In the genomic region with DNA sequence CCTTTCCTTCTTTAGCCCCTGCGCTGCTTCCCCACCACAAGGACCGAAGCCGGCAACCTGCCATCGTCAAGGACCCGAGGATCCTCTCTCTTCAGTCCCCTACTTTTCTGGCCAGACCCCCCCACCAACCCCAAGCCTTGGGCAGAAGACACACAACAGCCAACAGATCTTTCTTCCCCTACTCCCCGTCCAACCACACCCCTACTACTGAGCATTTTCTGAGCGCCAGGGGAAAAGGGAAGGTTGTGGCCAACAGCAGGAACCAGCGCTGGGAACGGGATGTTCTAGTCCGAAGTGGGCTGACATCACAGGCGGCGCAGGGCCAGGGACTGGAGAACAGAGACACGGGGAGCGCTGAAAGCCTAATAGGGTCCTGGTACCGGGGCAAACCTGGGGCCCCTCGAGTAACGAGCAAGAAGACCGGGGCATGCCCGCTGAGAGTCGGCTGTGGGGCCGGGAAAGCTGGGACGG, we compare ENCODE assay signal across 7 cellular contexts. TPM values are rescaled to one million over a fixed set of nuclear protein-coding genes. Genes with fewer than 3 reads are reported as not detected.
DNase-seq lines count a peak whose midpoint lies in the region; ATAC-seq and TF ChIP-seq lines count a peak whose summit lies in the region.

No MANE protein-coding gene starts in this region.

- WGBS in right cardiac atrium: under 1% methylated on average over 22 of the region's 22 CpGs

- H3K9ac ChIP-seq in rectal smooth muscle tissue (ENCODE audit: low read length): peak overlapping the region; percentile 97

- H3K4me1 ChIP-seq in ascending aorta (peaks cover 15 to 43% of the 10 kb centered on the region in 2 donors), right cardiac atrium (ENCODE audit: control insufficient read depth, insufficient read depth, low read length) (peaks cover 19% of the 10 kb centered on the region), rectal smooth muscle tissue (ENCODE audit: control insufficient read depth, insufficient read depth, low read length) (peaks cover 29% of the 10 kb centered on the region)

- peaks cover 49 to 56% of the 10 kb centered on the region in 2 donors for H3K36me3 ChIP-seq in ascending aorta
- H3K36me3 ChIP-seq in rectal smooth muscle tissue (ENCODE audit: control insufficient read depth, insufficient read depth, low read length): peaks cover 34% of the 10 kb centered on the region

- DNase-seq in EH (ENCODE audit: low read depth) (peak; percentile 71), M059J (ENCODE audit: low read depth) (peak; percentile 67), ascending aorta (ENCODE audit: low spot score in 2 of 2) (peak; percentile 70 to 94), right cardiac atrium (peak; percentile 95 to 98 (median 97)), NCI-H2196 (lab: John Stamatoyannopoulos, UW; ENCODE audit: unreplicated experiment) (no peak), NCI-H2107 (lab: John Stamatoyannopoulos, UW) (no peak)

- H3K27me3 ChIP-seq in ascending aorta: no peaks in the 10 kb centered on the region
- H3K27me3 ChIP-seq in right cardiac atrium (ENCODE audit: control insufficient read depth, insufficient read depth): no peaks in the 10 kb centered on the region
- H3K27me3 ChIP-seq in rectal smooth muscle tissue (ENCODE audit: control insufficient read depth, insufficient read depth, low read length): no peaks in the 10 kb centered on the region

- H3K4me3 ChIP-seq in ascending aorta (peak overlapping the region; percentile 80 to 90), right cardiac atrium (ENCODE audit: low read length) (peak overlapping the region; percentile 65), rectal smooth muscle tissue (ENCODE audit: low read length) (peak overlapping the region; percentile 89)

- intact Hi-C loops in ascending aorta (cut with DNase I): loop anchor here (1.0 kb wide), 1 partner anchor 12 kb away; no protein-coding TSS in a partner anchor
- intact Hi-C loops in right cardiac atrium (cut with DNase I): no loop called here

- ATAC-seq in right cardiac atrium: peak; percentile 26 to 36

- TF ChIP-seq CTCF in ascending aorta (IDR thresholded peaks at IDR 0.05): no peak

- H3K9me3 ChIP-seq in ascending aorta: no peaks in the 10 kb centered on the region
- H3K9me3 ChIP-seq in right cardiac atrium (ENCODE audit: control insufficient read depth, low read length): no peaks in the 10 kb centered on the region

- H3K27ac ChIP-seq in ascending aorta (peak overlapping the region; percentile 99), right cardiac atrium (ENCODE audit: low read length) (peak overlapping the region; percentile 100), rectal smooth muscle tissue (ENCODE audit: low read depth, low read length) (peak overlapping the region; percentile 99)

RNA-seq across cellular contexts. Expression of a gene that starts 0.5 kb away (rescaled TPM):
- 10.6 and 18.4 TPM in 2 replicates for total RNA-seq in M059J (2014; rRNA removed; shearing (Covaris generic))
- 178 TPM for total RNA-seq in ascending aorta
- total RNA-seq in right cardiac atrium: 100 to 1,000 TPM in 3 of 4 donors, 10 to 100 TPM in 1; 96.2 to 150 (median 124) TPM
- 110 TPM for polyA plus RNA-seq in right cardiac atrium

RNA-seq across cellular contexts. Expression of a gene that starts 11.1 kb away (rescaled TPM):
- 3.8 and 4.4 TPM in 2 replicates for total RNA-seq in M059J (2014; rRNA removed; shearing (Covaris generic))
- total RNA-seq in ascending aorta (28.3 TPM), right cardiac atrium (10 to 100 TPM; 68.7 to 74.9 (median 71.8) TPM)
- polyA plus RNA-seq in right cardiac atrium: 50.2 TPM

RNA-seq across cellular contexts. Expression of a gene that starts 24.5 kb away (rescaled TPM):
- 27.5 and 31.5 TPM in 2 replicates for total RNA-seq in M059J (2014; rRNA removed; shearing (Covaris generic))
- total RNA-seq in ascending aorta (1.6 TPM), right cardiac atrium (10 to 100 TPM in 2 of 4 donors, 1 to 10 TPM in 2; 7.1 to 11.4 (median 9.2) TPM)
- polyA plus RNA-seq in right cardiac atrium: 7.2 TPM

RNA-seq across cellular contexts. Expression of a gene that starts 27.8 kb away (rescaled TPM):
- total RNA-seq in M059J (2014; rRNA removed; shearing (Covaris generic)): 0.22 and 0.94 TPM in 2 replicates
- total RNA-seq in ascending aorta: not detected
- total RNA-seq in right cardiac atrium: under 1 TPM; 0.62 to 0.76 (median 0.73) TPM
- polyA plus RNA-seq in right cardiac atrium: 0.25 TPM

RNA-seq across cellular contexts. Expression of a gene that starts 33.4 kb away (rescaled TPM):
- total RNA-seq in M059J (2014; rRNA removed; shearing (Covaris generic)): 0.44 TPM in 1 of 2 replicates, not detected in the other
- total RNA-seq in ascending aorta: not detected
- total RNA-seq in right cardiac atrium: not detected
- polyA plus RNA-seq in right cardiac atrium: not detected

Comparison
In these comparisons a context has a peak if more than half of its experiments do, and no peak if none do; other contexts are left out.
1. DNase-seq: peak in EH (single experiment), M059J (single experiment), ascending aorta (2 of 2) and right cardiac atrium (3 of 3); none in NCI-H2196 (single experiment) and NCI-H2107 (single experiment).
2. Peak in every context shown above with its lines, with median percentiles within 50 percentile points of each other: H3K27ac ChIP-seq and H3K4me3 ChIP-seq.